ENCODE assay signal across 6 cellular contexts in the genomic region with DNA sequence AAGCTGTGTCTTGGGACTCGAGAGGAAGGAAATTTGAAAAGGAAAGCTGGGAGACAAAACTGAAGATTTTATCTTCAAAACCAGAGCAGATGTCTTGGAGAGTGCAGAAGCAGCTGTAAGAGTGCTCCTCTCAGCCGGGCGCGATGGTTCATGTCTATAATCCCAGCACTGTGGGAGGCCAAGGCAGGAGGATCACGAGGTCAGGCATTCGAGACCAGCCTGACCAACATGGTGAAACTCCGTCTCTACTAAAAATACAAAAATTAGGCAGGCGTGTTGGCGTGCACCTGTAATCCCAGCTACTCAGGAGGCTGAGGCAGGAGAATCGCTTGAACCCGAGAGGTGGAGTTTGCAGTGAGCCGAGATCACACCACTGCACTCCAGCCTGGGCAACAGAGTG. TPM values are rescaled to one million over a fixed set of nuclear protein-coding genes. Genes with fewer than 3 reads are reported as not detected.
DNase-seq lines count a peak whose midpoint lies in the region; ATAC-seq, FAIRE-seq and TF ChIP-seq lines count a peak whose summit lies in the region.
"Not testable (repeated sequence)": the region's sequence is repeated elsewhere in the genome, so short reads cannot be mapped to it uniquely, and the experiment has no call there.

No MANE protein-coding gene starts in this region.

- TF ChIP-seq CTCF in WERI-Rb-1 (IDR thresholded peaks at IDR 0.05; ENCODE audit: low read depth, low read length); astrocyte (IDR thresholded peaks at IDR 0.05; ENCODE audit: insufficient read depth, low read depth, low read length); HepG2 (CRISPR knock-in tag; IDR thresholded peaks at IDR 0.05): not testable (repeated sequence)

- H3K4me1 ChIP-seq in astrocyte (ENCODE audit: insufficient read depth, low read length), result not testable (repeated sequence)
- H3K4me1 ChIP-seq in HepG2 (ENCODE audit: insufficient read depth, low read length), result peaks cover 17% of the 10 kb centered on the region

- peak overlapping the region; percentile 61 for H3K27ac ChIP-seq in SK-N-MC
- H3K27ac ChIP-seq in WERI-Rb-1; astrocyte (ENCODE audit: low read depth, low read length): not testable (repeated sequence)
- H3K27ac ChIP-seq in HepG2 (ENCODE audit: extremely low read length, insufficient read depth, low read length), result peak overlapping the region; percentile 21

- H3K36me3 ChIP-seq in SK-N-MC (ENCODE audit: insufficient read depth, low read length); WERI-Rb-1; astrocyte (ENCODE audit: insufficient read depth, low read length); HepG2 (replicated peaks in 1 of 2; ENCODE audit: control insufficient read depth in 1 of 2, insufficient read depth in 2 of 2, low read length in 2 of 2): not testable (repeated sequence)

- not testable (repeated sequence) for TF ChIP-seq POLR2A in HepG2 (IDR thresholded peaks at IDR 0.05; ENCODE audit: insufficient read depth in 1 of 2, low read depth in 2 of 2, low read length in 2 of 2)

- H3K9ac ChIP-seq in SK-N-MC (ENCODE audit: insufficient read length), result peak overlapping the region; percentile 67
- not testable (repeated sequence) for H3K9ac ChIP-seq in astrocyte (ENCODE audit: low read length); HepG2 (ENCODE audit: insufficient read depth, low read depth, low read length)

- H3K9me3 ChIP-seq in SK-N-MC (ENCODE audit: low read depth, low read length); WERI-Rb-1 (ENCODE audit: severe bottlenecking); astrocyte (ENCODE audit: insufficient read depth, low read depth, low read length); HepG2 (ENCODE audit: low read length): not testable (repeated sequence)

- TF ChIP-seq EP300 in HepG2 (IDR thresholded peaks at IDR 0.05; ENCODE audit: low read depth in 2 of 2, low read length in 2 of 2); HepG2 (CRISPR knock-in tag; IDR thresholded peaks at IDR 0.05; ENCODE audit: borderline replicate concordance): not testable (repeated sequence)

- intact Hi-C loops in HepG2 (cut with micrococcal nuclease; ENCODE audit: unreplicated experiment), result loop anchor here (5.0 kb wide), 1 partner anchor 48 kb away; no protein-coding TSS in a partner anchor

- 96% methylated on average over 12 of the region's 12 CpGs for WGBS in HepG2 (ENCODE audit: low lambda C conversion rate)

- not testable (repeated sequence) for FAIRE-seq in astrocyte (lab: Jason Lieb, UNC); HepG2 (lab: Jason Lieb, UNC)

- CTCF ChIA-PET in HepG2 (lab: Yijun Ruan, JAX; ENCODE audit: low intra/inter-chr PET ratio, low total read pairs), result not testable (repeated sequence)

- H3K4me3 Mint-ChIP-seq in astrocyte (ENCODE audit: unreplicated experiment), result not testable (repeated sequence)

- in situ Hi-C loops in HepG2 (cut with HindIII; ENCODE audit: extremely low pct_ligation_motif_present, low pct_unique_long_range_greater_than_20kb), result not testable (repeated sequence)

- H3K27ac Mint-ChIP-seq in astrocyte (ENCODE audit: unreplicated experiment), result peak overlapping the region; percentile 87

- peaks cover 80% of the 10 kb centered on the region for H4K20me1 ChIP-seq in astrocyte (ENCODE audit: insufficient read depth, low read length)
- H4K20me1 ChIP-seq in HepG2 (ENCODE audit: insufficient read depth, low read length), result not testable (repeated sequence)

- H3K9me3 Mint-ChIP-seq in astrocyte (ENCODE audit: unreplicated experiment), result not testable (repeated sequence)

- TF ChIP-seq RAD21 in HepG2 (CRISPR knock-in tag; IDR thresholded peaks at IDR 0.05), result not testable (repeated sequence)

- not testable (repeated sequence) for H3K27me3 Mint-ChIP-seq in astrocyte (ENCODE audit: low read depth, unreplicated experiment)

- H2AFZ ChIP-seq in astrocyte (ENCODE audit: low read depth, low read length); HepG2 (ENCODE audit: low read length): not testable (repeated sequence)

- H3K36me3 Mint-ChIP-seq in astrocyte (ENCODE audit: low read depth, unreplicated experiment), result not testable (repeated sequence)

- not testable (repeated sequence) for H3K4me3 ChIP-seq in SK-N-MC; WERI-Rb-1 (ENCODE audit: low read depth, low read length); astrocyte (ENCODE audit: insufficient read depth, low read depth, low read length); HepG2 (replicated peaks in 1 of 3; ENCODE audit: insufficient read depth in 1 of 3, low read depth in 2 of 3, low read length in 3 of 3)

- H3K4me1 Mint-ChIP-seq in astrocyte (ENCODE audit: low read depth, unreplicated experiment), result peaks cover 32% of the 10 kb centered on the region

- BruUV-seq in HepG2 (replicated peaks; lab: Mats Ljungman, UMichigan), result not testable (repeated sequence)

- POLR2A ChIA-PET in HepG2 (lab: Yijun Ruan, JAX), result not testable (repeated sequence)

- DNase-seq in EH (ENCODE audit: low read depth) (peak; percentile 17), NCI-H524 (lab: John Stamatoyannopoulos, UW) (peak; percentile 30 to 36), WERI-Rb-1 (peak; percentile 39)
- not testable (repeated sequence) for DNase-seq in SK-N-MC (ENCODE audit: low read depth, low spot score); astrocyte (ENCODE audit: low read depth); HepG2 (ENCODE audit: low spot score)

- H3K27me3 ChIP-seq in WERI-Rb-1 (ENCODE audit: insufficient read depth, low read depth, severe bottlenecking); astrocyte (ENCODE audit: insufficient read depth, low read length); HepG2 (ENCODE audit: control insufficient read depth in 1 of 2, insufficient read depth in 2 of 2, low read length in 2 of 2): not testable (repeated sequence)

- not testable (repeated sequence) for H3K4me2 ChIP-seq in astrocyte (ENCODE audit: low read length); HepG2 (ENCODE audit: low read depth, low read length)

- ATAC-seq in HepG2, result not testable (repeated sequence)

- peaks cover 98% of the 10 kb centered on the region for H3K79me2 ChIP-seq in astrocyte (ENCODE audit: insufficient read depth, low read length)
- H3K79me2 ChIP-seq in HepG2 (ENCODE audit: insufficient read depth, low read length), result peaks cover 10% of the 10 kb centered on the region

TF ChIP-seq in HepG2, 621 proteins besides CTCF, POLR2A, EP300 and RAD21:
- TF ChIP-seq, protein P1, sequence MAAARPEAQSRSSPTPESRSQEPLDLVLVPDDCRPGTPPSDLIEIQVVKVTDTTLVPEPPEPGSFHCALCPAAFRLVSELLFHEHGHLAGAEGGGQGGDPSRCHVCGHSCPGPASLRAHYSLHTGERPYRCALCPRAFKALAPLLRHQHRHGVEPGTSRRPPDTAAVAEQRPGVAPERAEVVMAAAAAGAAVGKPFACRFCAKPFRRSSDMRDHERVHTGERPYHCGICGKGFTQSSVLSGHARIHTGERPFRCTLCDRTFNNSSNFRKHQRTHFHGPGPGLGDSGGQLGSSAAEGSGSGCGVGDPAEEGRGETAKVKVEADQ (CRISPR knock-in tag; IDR thresholded peaks at IDR 0.05; ENCODE audit: borderline replicate concordance), result 0 out of 2 replicates have a peak, but pooled peaks have one; percentile 31

RNA-seq across cellular contexts. Expression of a gene that starts 57.6 kb away (rescaled TPM):
- total RNA-seq in astrocyte, result 104 and 126 TPM in 2 replicates
- total RNA-seq in HepG2 (2016; rRNA removed; fragmentation: Illumina TruSeq; extraction: Trizol), result 24.3 and 29.3 TPM in 2 replicates
- total RNA-seq in HepG2 (2016; cell fraction: cytosol; rRNA removed; fragmentation: Illumina TruSeq; extraction: Trizol; ENCODE audit: low read depth), result 9.8 and 12.5 TPM in 2 replicates
- 23.1 and 28.2 TPM in 2 replicates for total RNA-seq in HepG2 (2016; cell fraction: insoluble cytoplasmic fraction; rRNA removed; fragmentation: Illumina TruSeq; extraction: Trizol)
- 16.9 and 17.9 TPM in 2 replicates for total RNA-seq in HepG2 (2016; cell fraction: membrane; rRNA removed; fragmentation: Illumina TruSeq; extraction: Trizol)
- 23.0 and 24.2 TPM in 2 replicates for total RNA-seq in HepG2 (2016; cell fraction: nucleus; rRNA removed; fragmentation: Illumina TruSeq; extraction: Trizol)
- 12.9 and 14.9 TPM in 2 replicates for polyA plus RNA-seq in HepG2 (2011; rRNA removed)
- polyA plus RNA-seq in HepG2 (2011; cell fraction: cytosol; rRNA removed), result 6.7 and 10.4 TPM in 2 replicates
- polyA plus RNA-seq in HepG2 (2011; cell fraction: nucleus; rRNA removed), result 10.2 and 12.2 TPM in 2 replicates
- polyA plus RNA-seq in HepG2 (2012), result 13.3 and 15.9 TPM in 2 replicates
- 1.3 and 1.5 TPM in 2 replicates for polyA plus RNA-seq in HepG2 (2016; cell fraction: cytosol; fragmentation: Illumina TruSeq; extraction: Trizol; ENCODE audit: low read depth)
- 20.3 and 21.2 TPM in 2 replicates for polyA plus RNA-seq in HepG2 (2016; cell fraction: insoluble cytoplasmic fraction; fragmentation: Illumina TruSeq; extraction: Trizol; ENCODE audit: low read depth)
- 5.1 and 5.8 TPM in 2 replicates for polyA plus RNA-seq in HepG2 (2016; cell fraction: membrane; fragmentation: Illumina TruSeq; extraction: Trizol; ENCODE audit: low read depth)
- 24.6 and 25.3 TPM in 2 replicates for polyA plus RNA-seq in HepG2 (2016; cell fraction: nucleus; fragmentation: Illumina TruSeq; extraction: Trizol; ENCODE audit: insufficient read depth, low read depth)
- polyA minus RNA-seq in HepG2 (2011; rRNA and poly(A)+ RNA removed; ENCODE audit: low replicate concordance), result 16.0 and 18.1 TPM in 2 replicates
- 14.9 and 18.5 TPM in 2 replicates for polyA minus RNA-seq in HepG2 (2011; cell fraction: cytosol; rRNA and poly(A)+ RNA removed)
- polyA minus RNA-seq in HepG2 (2011; cell fraction: nucleus; rRNA and poly(A)+ RNA removed), result 28.2 and 34.3 TPM in 2 replicates
